8 cellular contexts compared by ENCODE assay signal in the genomic region with DNA sequence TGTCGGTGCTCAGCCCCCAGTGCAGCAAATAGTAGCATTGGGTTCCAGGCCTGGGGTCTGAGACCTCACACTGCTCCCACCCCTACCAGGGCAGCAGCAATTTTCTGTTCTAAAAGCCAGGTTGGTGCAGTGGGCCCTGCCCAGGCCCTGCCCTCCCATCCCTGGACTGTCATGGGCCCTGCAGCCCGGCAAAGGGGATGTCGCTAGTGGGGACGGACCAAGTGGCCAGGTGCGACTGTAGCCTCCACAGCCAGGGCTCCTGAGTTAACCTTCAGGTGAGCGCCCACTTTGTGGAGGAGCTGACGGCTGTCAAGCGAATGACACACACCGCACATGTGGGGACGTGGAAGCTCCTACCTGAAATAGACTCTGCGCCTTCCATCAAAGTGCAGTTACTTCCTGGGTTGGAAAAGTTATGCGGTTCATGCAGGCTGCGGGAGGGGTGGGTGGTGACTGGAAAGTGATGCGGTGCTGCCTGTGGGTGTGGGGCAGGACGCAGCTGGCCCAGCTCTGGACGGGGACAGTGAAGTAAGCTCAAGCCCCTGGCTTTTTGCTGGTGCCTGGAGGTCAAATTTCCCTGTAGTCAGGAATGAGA. TPM values are rescaled to one million over a fixed set of nuclear protein-coding genes. Genes with fewer than 3 reads are reported as not detected.
DNase-seq lines count a peak whose midpoint lies in the region; ATAC-seq, FAIRE-seq and TF ChIP-seq lines count a peak whose summit lies in the region.

No MANE protein-coding gene starts in this region.

- TF ChIP-seq CTCF in astrocyte (IDR thresholded peaks at IDR 0.05; ENCODE audit: insufficient read depth, low read depth, low read length) (no peak), liver (IDR thresholded peaks at IDR 0.05; ENCODE audit: low read depth, low read length, missing input control) (no peak), type B pancreatic cell (conservative IDR thresholded peaks at IDR 0.05) (no peak)

- 77% methylated on average over 16 of the region's 16 CpGs for WGBS in liver

- peaks cover 64% of the 10 kb centered on the region for H3K79me2 ChIP-seq in astrocyte (ENCODE audit: insufficient read depth, low read length)

- H3K36me3 ChIP-seq in astrocyte (ENCODE audit: insufficient read depth, low read length) (peaks cover 2% of the 10 kb centered on the region), liver (ENCODE audit: control insufficient read depth in 4 of 4, insufficient read depth in 3 of 4, low read depth in 1 of 4, low read length in 3 of 4) (no peaks in the 10 kb centered on the region)

- H3K27ac Mint-ChIP-seq in activated naive CD4-positive, alpha-beta T cell treated with anti-CD3 and anti-CD28 coated beads, Interleukin-2, amount 50 U/mL, for 24 hours, result peak overlapping the region; percentile 70
- H3K27ac Mint-ChIP-seq in astrocyte (ENCODE audit: unreplicated experiment) (no peak overlapping the region), type B pancreatic cell (peak overlapping the region; percentile 50)

- peak overlapping the region; percentile 89 for H3K4me3 ChIP-seq in astrocyte (ENCODE audit: insufficient read depth, low read depth, low read length)
- peak overlapping the region in 2 of 3 donors; percentile 47 to 76 for H3K4me3 ChIP-seq in liver (ENCODE audit: low read depth in 1 of 3, low read length in 3 of 3)

- H3K9ac ChIP-seq in astrocyte (ENCODE audit: low read length) (peak overlapping the region; percentile 88), liver (ENCODE audit: low read depth in 1 of 2, low read length in 2 of 2) (peak overlapping the region in 1 of 2 donors; percentile 85)

- no peaks in the 10 kb centered on the region for H3K27me3 Mint-ChIP-seq in activated naive CD4-positive, alpha-beta T cell treated with anti-CD3 and anti-CD28 coated beads, Interleukin-2, amount 50 U/mL, for 24 hours
- H3K27me3 Mint-ChIP-seq in astrocyte (ENCODE audit: low read depth, unreplicated experiment), result no peaks in the 10 kb centered on the region
- H3K27me3 Mint-ChIP-seq in type B pancreatic cell, result no peaks in the 10 kb centered on the region

- TF ChIP-seq RAD21 in liver (IDR thresholded peaks at IDR 0.05), result no peak

- H3K4me2 ChIP-seq in astrocyte (ENCODE audit: low read length), result peak overlapping the region; percentile 91

- FAIRE-seq in astrocyte (lab: Jason Lieb, UNC), result no peak

- ATAC-seq in HG03442 (IDR thresholded peaks at IDR 0.05; ENCODE audit: unreplicated experiment), result no peak
- ATAC-seq in HG02840 (IDR thresholded peaks at IDR 0.05; ENCODE audit: low FRiP score, unreplicated experiment), result no peak

- peaks cover 62% of the 10 kb centered on the region for H3K4me1 Mint-ChIP-seq in activated naive CD4-positive, alpha-beta T cell treated with anti-CD3 and anti-CD28 coated beads, Interleukin-2, amount 50 U/mL, for 24 hours
- H3K4me1 Mint-ChIP-seq in astrocyte (ENCODE audit: low read depth, unreplicated experiment), result peaks cover 18% of the 10 kb centered on the region
- H3K4me1 Mint-ChIP-seq in type B pancreatic cell (ENCODE audit: unreplicated experiment), result peaks cover 9% of the 10 kb centered on the region

- no peaks in the 10 kb centered on the region for H3K36me3 Mint-ChIP-seq in activated naive CD4-positive, alpha-beta T cell treated with anti-CD3 and anti-CD28 coated beads, Interleukin-2, amount 50 U/mL, for 24 hours
- H3K36me3 Mint-ChIP-seq in astrocyte (ENCODE audit: low read depth, unreplicated experiment) (peaks cover 7% of the 10 kb centered on the region), type B pancreatic cell (no peaks in the 10 kb centered on the region)

- H3K4me3 Mint-ChIP-seq in activated naive CD4-positive, alpha-beta T cell treated with anti-CD3 and anti-CD28 coated beads, Interleukin-2, amount 50 U/mL, for 24 hours, result peak overlapping the region; percentile 81
- peak overlapping the region; percentile 85 for H3K4me3 Mint-ChIP-seq in astrocyte (ENCODE audit: unreplicated experiment)
- H3K4me3 Mint-ChIP-seq in type B pancreatic cell, result peak overlapping the region; percentile 78

- no peak for DNase-seq in activated naive CD4-positive, alpha-beta T cell treated with Interleukin-2 at 50 U/mL for 16 hours
- DNase-seq in astrocyte (ENCODE audit: low read depth) (no peak), type B pancreatic cell (ENCODE audit: extremely low spot score, unreplicated experiment) (no peak), NCI-H345 (lab: John Stamatoyannopoulos, UW) (no peak)

- H3K4me1 ChIP-seq in astrocyte (ENCODE audit: insufficient read depth, low read length) (peaks cover 62% of the 10 kb centered on the region), liver (ENCODE audit: control insufficient read depth in 4 of 4, insufficient read depth in 4 of 4, low read length in 3 of 4) (peaks cover 43 to 84% (median 64%) of the 10 kb centered on the region in 4 donors)

- no peak overlapping the region for H2AFZ ChIP-seq in astrocyte (ENCODE audit: low read depth, low read length)

- no peaks in the 10 kb centered on the region for H3K9me3 Mint-ChIP-seq in activated naive CD4-positive, alpha-beta T cell treated with anti-CD3 and anti-CD28 coated beads, Interleukin-2, amount 50 U/mL, for 24 hours
- H3K9me3 Mint-ChIP-seq in astrocyte (ENCODE audit: unreplicated experiment) (no peaks in the 10 kb centered on the region), type B pancreatic cell (no peaks in the 10 kb centered on the region)

- peaks cover 61% of the 10 kb centered on the region for H4K20me1 ChIP-seq in astrocyte (ENCODE audit: insufficient read depth, low read length)

- no peaks in the 10 kb centered on the region for H3K27me3 ChIP-seq in astrocyte (ENCODE audit: insufficient read depth, low read length)
- H3K27me3 ChIP-seq in liver (ENCODE audit: control insufficient read depth in 4 of 4, insufficient read depth in 4 of 4, low read length in 3 of 4), result no peaks in the 10 kb centered on the region

- H3K27ac ChIP-seq in astrocyte (ENCODE audit: low read depth, low read length) (no peak overlapping the region), liver (ENCODE audit: low read depth in 1 of 2, low read length in 2 of 2) (peak overlapping the region; percentile 82 to 86)

- H3K9me3 ChIP-seq in astrocyte (ENCODE audit: insufficient read depth, low read depth, low read length), result no peaks in the 10 kb centered on the region
- H3K9me3 ChIP-seq in liver (ENCODE audit: control insufficient read depth in 4 of 4, low read length in 3 of 4), result no peaks in the 10 kb centered on the region

TF ChIP-seq in liver, 16 proteins besides CTCF, POLR2A, EP300 and RAD21:
- TF ChIP-seq, protein P1, sequence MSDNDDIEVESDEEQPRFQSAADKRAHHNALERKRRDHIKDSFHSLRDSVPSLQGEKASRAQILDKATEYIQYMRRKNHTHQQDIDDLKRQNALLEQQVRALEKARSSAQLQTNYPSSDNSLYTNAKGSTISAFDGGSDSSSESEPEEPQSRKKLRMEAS (IDR thresholded peaks at IDR 0.05), result no peak
- TF ChIP-seq SP1 (IDR thresholded peaks at IDR 0.05), result no peak
- TF ChIP-seq JUND (IDR thresholded peaks at IDR 0.05), result no peak
- no peak for TF ChIP-seq HNF4A (conservative IDR thresholded peaks at IDR 0.05)
- TF ChIP-seq FOXA2 (IDR thresholded peaks at IDR 0.05), result no peak
- no peak for TF ChIP-seq FOXA1 (IDR thresholded peaks at IDR 0.05)
- TF ChIP-seq YY1 (IDR thresholded peaks at IDR 0.05), result no peak
- no peak for TF ChIP-seq GABPA (IDR thresholded peaks at IDR 0.05 in 1 of 2, conservative IDR thresholded peaks at IDR 0.05 in 1 of 2)
- no peak for TF ChIP-seq HNF4G (IDR thresholded peaks at IDR 0.05)
TF ChIP-seq in liver: peak in this region for 0.

RNA-seq across cellular contexts. Expression of a gene that starts 1.5 kb away (rescaled TPM):
- total RNA-seq in astrocyte, result 111 and 126 TPM in 2 replicates
- 10 to 100 TPM; 13.1 to 35.8 TPM for total RNA-seq in liver
- 10 to 100 TPM; 15.1 to 51.6 TPM for polyA plus RNA-seq in liver
- total RNA-seq in type B pancreatic cell (ENCODE audit: low replicate concordance), result 45.6 and 78.9 TPM in 2 replicates

RNA-seq across cellular contexts. Expression of a gene that starts 33.1 kb away (rescaled TPM):
- 4.4 and 5.8 TPM in 2 replicates for total RNA-seq in astrocyte
- total RNA-seq in liver, result 10 to 100 TPM in 1 of 2 donors, 1 to 10 TPM in 1; 1.8 to 13.3 TPM
- 10 to 100 TPM; 11.0 to 18.8 TPM for polyA plus RNA-seq in liver
- total RNA-seq in type B pancreatic cell (ENCODE audit: low replicate concordance), result 3.2 and 6.9 TPM in 2 replicates
